11 cellular contexts compared by ENCODE assay signal in genomic region chr7:114786455-114786854, GRCh38.
"Had no signal": no experiment of that assay in that cellular context is flagged by ENCODE, and none has a peak within 500 bp of the region (broad histone marks: within the 10 kb centered on the region; RNA-seq: fewer than 3 reads in every experiment).

No MANE protein-coding gene starts in this region.

- H3K27ac Mint-ChIP-seq: activated naive CD4-positive, alpha-beta T cell treated with anti-CD3 and anti-CD28 coated beads, Interleukin-2, amount 50 U/mL, for 24 hours; brain had no signal

- ATAC-seq: left lung, right cardiac atrium, upper lobe of right lung had no signal

- H3K4me1 Mint-ChIP-seq: activated naive CD4-positive, alpha-beta T cell treated with anti-CD3 and anti-CD28 coated beads, Interleukin-2, amount 50 U/mL, for 24 hours; brain; neural crest cell had no signal

- DNase-seq: activated CD4-positive, CD25-positive, alpha-beta regulatory T cell treated with anti-CD3 and anti-CD28 coated beads, Interleukin-2, amount 50 U/mL, for 72 hours; central memory CD4-positive, alpha-beta T cell; colonic mucosa; left lung; mammary epithelial cell; right cardiac atrium; T1000; upper lobe of right lung had no signal

- H3K9me3 Mint-ChIP-seq: activated naive CD4-positive, alpha-beta T cell treated with anti-CD3 and anti-CD28 coated beads, Interleukin-2, amount 50 U/mL, for 24 hours had no signal

- H3K36me3 Mint-ChIP-seq: activated naive CD4-positive, alpha-beta T cell treated with anti-CD3 and anti-CD28 coated beads, Interleukin-2, amount 50 U/mL, for 24 hours; brain had no signal

- H3K4me3 Mint-ChIP-seq: activated naive CD4-positive, alpha-beta T cell treated with anti-CD3 and anti-CD28 coated beads, Interleukin-2, amount 50 U/mL, for 24 hours; brain; neural crest cell had no signal
